In genomic region chr10:80596391-80597257, GRCh38 we compare ENCODE assay signal across 8 cellular contexts. TPM values are rescaled to one million over a fixed set of nuclear protein-coding genes. Genes with fewer than 3 reads are reported as not detected.
A peak's percentile ranks its signal among the peaks of the same experiment; 100 is the strongest.
DNase-seq lines count a peak whose midpoint lies in the region; ATAC-seq, FAIRE-seq and TF ChIP-seq lines count a peak whose summit lies in the region.

No MANE protein-coding gene starts in this region.

- no peak overlapping the region for H3K4me3 Mint-ChIP-seq in T-helper 17 cell
- no peak overlapping the region for H3K4me3 Mint-ChIP-seq in natural killer cell

- H3K27ac Mint-ChIP-seq in T-helper 17 cell (no peak overlapping the region), natural killer cell (no peak overlapping the region)

- H3K9me3 Mint-ChIP-seq in natural killer cell: no peaks in the 10 kb centered on the region

- H3K4me1 Mint-ChIP-seq in T-helper 17 cell (peaks cover 2% of the 10 kb centered on the region), natural killer cell (no peaks in the 10 kb centered on the region)

- DNase-seq in AG09309 (ENCODE audit: low read depth) (no peak), GM12892 (ENCODE audit: insufficient read length) (no peak), HuH-7.5 (ENCODE audit: low spot score) (peak; percentile 55), T-helper 17 cell (peak in 1 of 3 donors; percentile 11), dermis microvascular lymphatic vessel endothelial cell (ENCODE audit: low read depth in 2 of 2) (peak; percentile 25 to 54), natural killer cell (no peak), NCI-H1105 treated with DMSO at 0.1 percent for 48 hours (lab: John Stamatoyannopoulos, UW) (no peak), cerebellar nuclear complex (lab: John Stamatoyannopoulos, UW) (no peak)

- TF ChIP-seq CTCF in AG09309 (IDR thresholded peaks at IDR 0.05; ENCODE audit: control insufficient read depth, insufficient read depth, low read depth, low read length, missing control alignments) (peak; percentile 75), natural killer cell (IDR thresholded peaks at IDR 0.05) (peak; percentile 75)

- H3K4me3 ChIP-seq in AG09309 (ENCODE audit: control insufficient read depth, low read depth, low read length): no peak overlapping the region

- no peaks in the 10 kb centered on the region for H3K9me3 ChIP-seq in T-helper 17 cell (ENCODE audit: control insufficient read depth, low read length, poor library complexity, severe bottlenecking)

- H3K36me3 Mint-ChIP-seq in T-helper 17 cell (ENCODE audit: low read depth) (no peaks in the 10 kb centered on the region), natural killer cell (no peaks in the 10 kb centered on the region)

- intact Hi-C loops in natural killer cell (cut with micrococcal nuclease): no loop called here

- FAIRE-seq in GM12892 (lab: Jason Lieb, UNC): peak; percentile 84

- no peaks in the 10 kb centered on the region for H3K27me3 Mint-ChIP-seq in T-helper 17 cell
- H3K27me3 Mint-ChIP-seq in natural killer cell (ENCODE audit: low read depth in 2 of 2): no peaks in the 10 kb centered on the region

- ATAC-seq in T-helper 17 cell: peak; percentile 70
- peak in 2 of 3 donors; percentile 69 to 72 for ATAC-seq in natural killer cell

- TF ChIP-seq POLR2A in GM12892 (IDR thresholded peaks at IDR 0.05; ENCODE audit: low read depth, low read length): no peak

RNA-seq across cellular contexts. Expression of gene SH2D4B, which starts 58.9 kb away (rescaled TPM):
- 0.13 TPM for polyA plus RNA-seq in GM12892 (2012; ENCODE audit: missing spikeins)
- under 1 TPM; 0.18 to 0.30 TPM for total RNA-seq in T-helper 17 cell
- total RNA-seq in dermis microvascular lymphatic vessel endothelial cell: under 0.01 and 0.13 TPM in 2 replicates
- total RNA-seq in natural killer cell: under 1 TPM; 0.19 to 0.30 (median 0.27) TPM

Comparison
In these comparisons a context has a peak if more than half of its experiments do, and no peak if none do; other contexts are left out.
1. DNase-seq: peak in HuH-7.5 (single experiment) and dermis microvascular lymphatic vessel endothelial cell (2 of 2); none in AG09309 (single experiment), GM12892 (single experiment), natural killer cell (single experiment), NCI-H1105 treated with DMSO at 0.1 percent for 48 hours (single experiment) and cerebellar nuclear complex (0 of 2).